In genomic region chr4:1226598-1226997, GRCh38 we compare ENCODE assay signal across 22 cellular contexts.
"Had no signal": no experiment of that assay in that cellular context is flagged by ENCODE, and none has a peak within 500 bp of the region (broad histone marks: within the 10 kb centered on the region; RNA-seq: fewer than 3 reads in every experiment).

No MANE protein-coding gene starts in this region.

- DNase-seq: activated B cell treated with CpG ODN at 0.5 μM for 24 hours; activated CD4-positive, alpha-beta T cell treated with anti-CD3 and anti-CD28 coated beads, Interleukin-2, amount 50 U/mL, for 1 hour; activated CD8-positive, alpha-beta T cell treated with anti-CD3 and anti-CD28 coated beads for 36 hours; activated naive CD4-positive, alpha-beta T cell; activated T-cell treated with anti-CD3 and anti-CD28 coated beads, Interleukin-2, amount 50 U/mL, for 72 hours; anterior cingulate cortex; dermis blood vessel endothelial cell; effector CD4-positive, alpha-beta T cell; hippocampal formation; naive thymus-derived CD8-positive, alpha-beta T cell; stimulated activated CD4-positive, alpha-beta T cell treated with anti-CD3 and anti-CD28 coated beads, Interleukin-15, amount 100 ng/mL, for 24 hours; stimulated activated CD4-positive, alpha-beta T cell treated with anti-CD3 and anti-CD28 coated beads, Interleukin-2, amount 100 ng/mL, for 24 hours; stimulated activated naive B cell treated with anti-CD40 and anti-IgM and Interleukin-4, amounts not matched to agents 10 μg/mL and 1 μg/mL and 100 μg/mL, for 72 hours; stomach; T-helper 2 cell; tibial artery; upper lobe of right lung had no signal

- H3K4me2 ChIP-seq: smooth muscle cell had no signal

- H3K9me3 ChIP-seq: neutrophil, ovary, stomach, suprapubic skin, tibial artery, upper lobe of right lung had no signal

- H3K27ac ChIP-seq: neutrophil, ovary, stomach, suprapubic skin, tibial artery, upper lobe of right lung had no signal

- H3K4me3 ChIP-seq: ovary, smooth muscle cell, stomach, suprapubic skin, tibial artery, upper lobe of right lung had no signal

- ATAC-seq: activated CD8-positive, alpha-beta T cell treated with anti-CD3 and anti-CD28 coated beads for 36 hours; activated naive CD4-positive, alpha-beta T cell treated with anti-CD3 and anti-CD28 coated beads, Interleukin-2, amount 50 U/mL, for 72 hours; activated T-cell treated with anti-CD3 and anti-CD28 coated beads, Interleukin-2, amount 50 U/mL, for 72 hours; naive thymus-derived CD8-positive, alpha-beta T cell; stimulated activated naive B cell treated with anti-CD40 and anti-IgM and Interleukin-4, amounts not matched to agents 10 μg/mL and 1 μg/mL and 100 μg/mL, for 72 hours had no signal

- H3K36me3 ChIP-seq: ovary had no signal

- H3K4me1 ChIP-seq: stomach, upper lobe of right lung had no signal

- H3K27me3 ChIP-seq: neutrophil, ovary, stomach, suprapubic skin, tibial artery, upper lobe of right lung had no signal
